Comparison of ENCODE assay signal across 2 cellular contexts in genomic region chr17:36183811-36184765, GRCh38.
TF ChIP-seq lines count a peak whose summit lies in the region.

No MANE protein-coding gene starts in this region.

TF ChIP-seq in GM12878, 131 proteins besides CTCF, POLR2A, EP300 and RAD21:
- no peak for TF ChIP-seq HDAC2 (IDR thresholded peaks at IDR 0.05)
- no peak for TF ChIP-seq RELA (IDR thresholded peaks at IDR 0.05; ENCODE audit: borderline replicate concordance, partially characterized antibody)
- no peak for TF ChIP-seq JUNB (IDR thresholded peaks at IDR 0.05)
- TF ChIP-seq IKZF2 (IDR thresholded peaks at IDR 0.05), result no peak
- TF ChIP-seq SPI1 (IDR thresholded peaks at IDR 0.05; ENCODE audit: borderline replicate concordance, insufficient read depth, low read depth, low read length), result no peak
- TF ChIP-seq MTA2 (IDR thresholded peaks at IDR 0.05; ENCODE audit: low read depth), result no peak
- TF ChIP-seq RCOR1 (conservative IDR thresholded peaks at IDR 0.05; ENCODE audit: low read depth, low read length), result no peak
- no peak for TF ChIP-seq RB1 (IDR thresholded peaks at IDR 0.05; ENCODE audit: borderline replicate concordance)

TF ChIP-seq in liver, 16 proteins besides CTCF, POLR2A, EP300 and RAD21:
- TF ChIP-seq TAF1 (conservative IDR thresholded peaks at IDR 0.05), result no peak
- no peak for TF ChIP-seq RXRA (IDR thresholded peaks at IDR 0.05)
- TF ChIP-seq EGR1 (IDR thresholded peaks at IDR 0.05; ENCODE audit: low read depth in 2 of 2), result no peak
- no peak for TF ChIP-seq SP1 (IDR thresholded peaks at IDR 0.05)
